ENCODE assay signal across 11 cellular contexts in genomic region chr2:188788621-188789020, GRCh38.
DNase-seq lines count a peak whose midpoint lies in the region; ATAC-seq and TF ChIP-seq lines count a peak whose summit lies in the region.
"Had no signal": no experiment of that assay in that cellular context is flagged by ENCODE, and none has a peak within 500 bp of the region (broad histone marks: within the 10 kb centered on the region; RNA-seq: fewer than 3 reads in every experiment).

No MANE protein-coding gene starts in this region.

- H3K27me3 Mint-ChIP-seq in nephron (ENCODE audit: low read depth): no peaks in the 10 kb centered on the region
- H3K27me3 Mint-ChIP-seq in activated naive CD8-positive, alpha-beta T cell treated with anti-CD3 and anti-CD28 coated beads, Interleukin-2, amount 50 U/mL, for 24 hours: no peaks in the 10 kb centered on the region
- no peaks in the 10 kb centered on the region for H3K27me3 Mint-ChIP-seq in activated CD8-positive, alpha-beta memory T cell treated with anti-CD3 and anti-CD28 coated beads, Interleukin-2, amount 10 ng/mL, durations not matched to agents 7 days and 5 days
- H3K27me3 Mint-ChIP-seq: activated naive CD8-positive, alpha-beta T cell; memory B cell had no signal

- H3K9me2 ChIP-seq in PC-3 (replicated peaks; ENCODE audit: low read length): no peaks in the 10 kb centered on the region

- H3K27ac ChIP-seq in A673 (ENCODE audit: low read depth, low read length, poor library complexity, severe bottlenecking) (peak overlapping the region; percentile 5), PC-3 (ENCODE audit: low read length) (no peak overlapping the region), esophagus squamous epithelium (peak overlapping the region in 3 of 4 donors; percentile 64 to 70 (median 65))

- POLR2A ChIA-PET in A673 (lab: Charles Lee; ENCODE audit: low non-redundant PET): interaction anchor here (0.6 kb wide), 1 partner anchor 65 kb away, joined by 3 read pairs; no protein-coding TSS in a partner anchor
- POLR2A ChIA-PET in PC-3 (lab: Charles Lee; ENCODE audit: unreplicated experiment): interaction anchor here (0.6 kb wide), 2 partner anchors 129 to 591 kb away, joined by 4 to 8 read pairs; no protein-coding TSS in a partner anchor

- peaks cover 29% of the 10 kb centered on the region for H3K4me1 ChIP-seq in A673 (ENCODE audit: insufficient read depth, low read length, poor library complexity, severe bottlenecking)
- H3K4me1 ChIP-seq in PC-3 (ENCODE audit: insufficient read depth, low read length): peaks cover 40% of the 10 kb centered on the region
- H3K4me1 ChIP-seq in esophagus squamous epithelium: peaks cover 0 to 35% (median 12%) of the 10 kb centered on the region in 3 donors

- DNase-seq in A673 (ENCODE audit: low spot score) (peak; percentile 77), PC-3 (peak; percentile 76), esophagus squamous epithelium (lab: John Stamatoyannopoulos, UW) (no peak), SKM-1 treated with dmso at 0.1 percent for 144 hours (lab: John Stamatoyannopoulos, UW; ENCODE audit: unreplicated experiment) (no peak)
- no peak for DNase-seq in activated naive CD8-positive, alpha-beta T cell treated with anti-CD3 and anti-CD28 coated beads, Interleukin-2, amount 50 U/mL, for 24 hours
- DNase-seq in activated CD8-positive, alpha-beta memory T cell treated with anti-CD3 and anti-CD28 coated beads, Interleukin-2, amount 10 ng/mL, durations not matched to agents 7 days and 5 days: no peak
- DNase-seq: SIG-M5 had no signal

- H3K4me3 ChIP-seq in A673 (ENCODE audit: low read depth, low read length, poor library complexity, severe bottlenecking) (no peak overlapping the region), PC-3 (ENCODE audit: low read length) (no peak overlapping the region), esophagus squamous epithelium (peak overlapping the region in 1 of 4 donors; percentile 38)

- no peak overlapping the region for H2AFZ ChIP-seq in PC-3 (ENCODE audit: low read length)

- no peaks in the 10 kb centered on the region for H3K27me3 ChIP-seq in A673 (replicated peaks; ENCODE audit: insufficient read depth, low read depth, low read length, poor library complexity)
- H3K27me3 ChIP-seq in PC-3 (ENCODE audit: low read length): no peaks in the 10 kb centered on the region
- H3K27me3 ChIP-seq in esophagus squamous epithelium: no peaks in the 10 kb centered on the region

- H4K20me1 ChIP-seq in PC-3 (ENCODE audit: low read length): no peaks in the 10 kb centered on the region

- H3F3A ChIP-seq in PC-3 (ENCODE audit: low read length, unreplicated experiment): no peaks in the 10 kb centered on the region

- no peaks in the 10 kb centered on the region for H3K79me2 ChIP-seq in PC-3 (ENCODE audit: low read length)

- TF ChIP-seq POLR2A in esophagus squamous epithelium (IDR thresholded peaks at IDR 0.05): no peak

- H3K9me3 Mint-ChIP-seq in nephron: no peaks in the 10 kb centered on the region
- H3K9me3 Mint-ChIP-seq in activated naive CD8-positive, alpha-beta T cell treated with anti-CD3 and anti-CD28 coated beads, Interleukin-2, amount 50 U/mL, for 24 hours: peaks cover 7% of the 10 kb centered on the region
- no peaks in the 10 kb centered on the region for H3K9me3 Mint-ChIP-seq in activated CD8-positive, alpha-beta memory T cell treated with anti-CD3 and anti-CD28 coated beads, Interleukin-2, amount 10 ng/mL, durations not matched to agents 7 days and 5 days (ENCODE audit: low read depth)

- peak overlapping the region; percentile 44 to 71 (median 47) for H3K4me3 Mint-ChIP-seq in nephron
- H3K4me3 Mint-ChIP-seq in activated naive CD8-positive, alpha-beta T cell treated with anti-CD3 and anti-CD28 coated beads, Interleukin-2, amount 50 U/mL, for 24 hours: no peak overlapping the region
- no peak overlapping the region for H3K4me3 Mint-ChIP-seq in activated CD8-positive, alpha-beta memory T cell treated with anti-CD3 and anti-CD28 coated beads, Interleukin-2, amount 10 ng/mL, durations not matched to agents 7 days and 5 days
- H3K4me3 Mint-ChIP-seq: activated naive CD8-positive, alpha-beta T cell; memory B cell had no signal

- intact Hi-C loops in A673 (cut with micrococcal nuclease; ENCODE audit: unreplicated experiment) (no loop called here), PC-3 (cut with micrococcal nuclease) (loop anchor here (10.0 kb wide), 1 partner anchor 244 kb away; no protein-coding TSS in a partner anchor), esophagus squamous epithelium (cut with DNase I) (no loop called here)

- H3K9me3 ChIP-seq in A673 (ENCODE audit: low read depth, low read length, poor library complexity, severe bottlenecking) (no peaks in the 10 kb centered on the region), PC-3 (ENCODE audit: low read length) (no peaks in the 10 kb centered on the region), esophagus squamous epithelium (no peaks in the 10 kb centered on the region)

- BruUV-seq in A673 (replicated peaks; lab: Mats Ljungman, UMichigan) (no TSS peak), PC-3 (replicated peaks; lab: Mats Ljungman, UMichigan) (no TSS peak)

- H3K4me2 ChIP-seq in PC-3 (ENCODE audit: low read length): no peak overlapping the region

- ATAC-seq in PC-3: peak; percentile 75
- no peak for ATAC-seq in activated naive CD8-positive, alpha-beta T cell treated with anti-CD3 and anti-CD28 coated beads, Interleukin-2, amount 50 U/mL, for 24 hours
- ATAC-seq in activated CD8-positive, alpha-beta memory T cell treated with anti-CD3 and anti-CD28 coated beads, Interleukin-2, amount 10 ng/mL, durations not matched to agents 7 days and 5 days: no peak
- ATAC-seq in GM21737 (IDR thresholded peaks at IDR 0.05; ENCODE audit: unreplicated experiment): no peak

- TF ChIP-seq CTCF in A673 (conservative IDR thresholded peaks at IDR 0.05; ENCODE audit: low read depth, low read length): no peak
- TF ChIP-seq CTCF in PC-3 (conservative IDR thresholded peaks at IDR 0.05; ENCODE audit: low read depth, low read length): no peak
- no peak for TF ChIP-seq CTCF in esophagus squamous epithelium (IDR thresholded peaks at IDR 0.05)
- TF ChIP-seq CTCF in nephron (IDR thresholded peaks at IDR 0.05; ENCODE audit: unreplicated experiment in 3 of 3): no peak

- CTCF ChIA-PET in A673 (lab: Charles Lee) (no interaction called here), PC-3 (lab: Charles Lee) (no interaction called here)
- CTCF ChIA-PET in activated CD8-positive, alpha-beta memory T cell treated with anti-CD3 and anti-CD28 coated beads, Interleukin-2, amount 10 ng/mL, durations not matched to agents 7 days and 5 days (lab: Charles Lee): no interaction called here

- no peaks in the 10 kb centered on the region for H3K36me3 Mint-ChIP-seq in nephron (ENCODE audit: low read depth)
- no peaks in the 10 kb centered on the region for H3K36me3 Mint-ChIP-seq in activated naive CD8-positive, alpha-beta T cell treated with anti-CD3 and anti-CD28 coated beads, Interleukin-2, amount 50 U/mL, for 24 hours (ENCODE audit: low read depth)
- no peaks in the 10 kb centered on the region for H3K36me3 Mint-ChIP-seq in activated CD8-positive, alpha-beta memory T cell treated with anti-CD3 and anti-CD28 coated beads, Interleukin-2, amount 10 ng/mL, durations not matched to agents 7 days and 5 days
- H3K36me3 Mint-ChIP-seq: activated naive CD8-positive, alpha-beta T cell; memory B cell had no signal

- peak overlapping the region; percentile 93 to 100 (median 99) for H3K27ac Mint-ChIP-seq in nephron
- H3K27ac Mint-ChIP-seq in activated naive CD8-positive, alpha-beta T cell treated with anti-CD3 and anti-CD28 coated beads, Interleukin-2, amount 50 U/mL, for 24 hours: no peak overlapping the region
- no peak overlapping the region for H3K27ac Mint-ChIP-seq in activated CD8-positive, alpha-beta memory T cell treated with anti-CD3 and anti-CD28 coated beads, Interleukin-2, amount 10 ng/mL, durations not matched to agents 7 days and 5 days
- H3K27ac Mint-ChIP-seq: activated naive CD8-positive, alpha-beta T cell; memory B cell had no signal

- peaks cover 39% of the 10 kb centered on the region for H3K4me1 Mint-ChIP-seq in nephron
- H3K4me1 Mint-ChIP-seq in activated naive CD8-positive, alpha-beta T cell treated with anti-CD3 and anti-CD28 coated beads, Interleukin-2, amount 50 U/mL, for 24 hours: no peaks in the 10 kb centered on the region
- H3K4me1 Mint-ChIP-seq in activated CD8-positive, alpha-beta memory T cell treated with anti-CD3 and anti-CD28 coated beads, Interleukin-2, amount 10 ng/mL, durations not matched to agents 7 days and 5 days: no peaks in the 10 kb centered on the region
- H3K4me1 Mint-ChIP-seq: memory B cell had no signal

- no peaks in the 10 kb centered on the region for H3K36me3 ChIP-seq in A673 (ENCODE audit: insufficient read depth, low read length, poor library complexity, severe bottlenecking)
- H3K36me3 ChIP-seq in PC-3 (ENCODE audit: low read depth, low read length): no peaks in the 10 kb centered on the region
- H3K36me3 ChIP-seq in esophagus squamous epithelium: no peaks in the 10 kb centered on the region

- H3K9ac ChIP-seq in PC-3 (ENCODE audit: low read length): no peak overlapping the region

Comparison
In these comparisons a context has a peak if more than half of its experiments do, and no peak if none do; other contexts are left out.
1. DNase-seq: peak in A673 (single experiment) and PC-3 (single experiment); none in esophagus squamous epithelium (single experiment), SKM-1 treated with dmso at 0.1 percent for 144 hours (single experiment), activated naive CD8-positive, alpha-beta T cell treated with anti-CD3 and anti-CD28 coated beads, Interleukin-2, amount 50 U/mL, for 24 hours (single experiment) and activated CD8-positive, alpha-beta memory T cell treated with anti-CD3 and anti-CD28 coated beads, Interleukin-2, amount 10 ng/mL, durations not matched to agents 7 days and 5 days (single experiment).
2. H3K27ac Mint-ChIP-seq: peak in nephron (3 of 3); none in activated naive CD8-positive, alpha-beta T cell treated with anti-CD3 and anti-CD28 coated beads, Interleukin-2, amount 50 U/mL, for 24 hours (single experiment) and activated CD8-positive, alpha-beta memory T cell treated with anti-CD3 and anti-CD28 coated beads, Interleukin-2, amount 10 ng/mL, durations not matched to agents 7 days and 5 days (single experiment).
3. H3K4me3 Mint-ChIP-seq: peak in nephron (3 of 3); none in activated naive CD8-positive, alpha-beta T cell treated with anti-CD3 and anti-CD28 coated beads, Interleukin-2, amount 50 U/mL, for 24 hours (single experiment) and activated CD8-positive, alpha-beta memory T cell treated with anti-CD3 and anti-CD28 coated beads, Interleukin-2, amount 10 ng/mL, durations not matched to agents 7 days and 5 days (single experiment).